Comparison of ENCODE assay signal across 8 cellular contexts in the genomic region with DNA sequence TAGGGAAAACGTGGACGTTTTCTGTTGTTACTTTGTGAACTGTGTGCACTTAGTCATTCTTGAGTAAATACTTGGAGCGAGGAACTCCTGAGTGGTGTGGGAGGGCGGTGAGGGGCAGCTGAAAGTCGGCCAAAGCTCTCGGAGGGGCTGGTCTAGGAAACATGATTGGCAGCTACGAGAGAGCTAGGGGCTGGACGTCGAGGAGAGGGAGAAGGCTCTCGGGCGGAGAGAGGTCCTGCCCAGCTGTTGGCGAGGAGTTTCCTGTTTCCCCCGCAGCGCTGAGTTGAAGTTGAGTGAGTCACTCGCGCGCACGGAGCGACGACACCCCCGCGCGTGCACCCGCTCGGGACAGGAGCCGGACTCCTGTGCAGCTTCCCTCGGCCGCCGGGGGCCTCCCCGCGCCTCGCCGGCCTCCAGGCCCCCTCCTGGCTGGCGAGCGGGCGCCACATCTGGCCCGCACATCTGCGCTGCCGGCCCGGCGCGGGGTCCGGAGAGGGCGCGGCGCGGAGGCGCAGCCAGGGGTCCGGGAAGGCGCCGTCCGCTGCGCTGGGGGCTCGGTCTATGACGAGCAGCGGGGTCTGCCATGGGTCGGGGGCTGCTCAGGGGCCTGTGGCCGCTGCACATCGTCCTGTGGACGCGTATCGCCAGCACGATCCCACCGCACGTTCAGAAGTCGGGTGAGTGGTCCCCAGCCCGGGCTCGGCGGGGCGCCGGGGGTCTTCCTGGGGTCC. TPM values are rescaled to one million over a fixed set of nuclear protein-coding genes. Genes with fewer than 3 reads are reported as not detected.
A peak's percentile ranks its signal among the peaks of the same experiment; 100 is the strongest.
DNase-seq lines count a peak whose midpoint lies in the region; ATAC-seq, FAIRE-seq and TF ChIP-seq lines count a peak whose summit lies in the region.

A gene (plus strand): TSS at position 301 of the 731 bp plus-strand sequence. CDS start 283 bp downstream, at position 584.

- peak; percentile 26 for TF ChIP-seq POLR2A in GM18951 (IDR thresholded peaks at IDR 0.05; ENCODE audit: extremely low read depth, insufficient read depth, insufficient read length)
- TF ChIP-seq POLR2A in endothelial cell of umbilical vein (IDR thresholded peaks at IDR 0.05; ENCODE audit: low read depth, low read length), result peak; percentile 79

- H3K4me3 ChIP-seq in AG10803 (ENCODE audit: low read length) (peak within 1 kb of the TSS; percentile 89), OCI-LY3 (ENCODE audit: low read length) (peak within 1 kb of the TSS; percentile 90), endothelial cell of umbilical vein (replicated peaks in 1 of 3; ENCODE audit: insufficient read depth in 1 of 3, low read depth in 1 of 3, low read length in 3 of 3) (peak within 1 kb of the TSS; percentile 57 to 99 (median 86))

- H3K27ac ChIP-seq in OCI-LY3 (ENCODE audit: low read length) (peak within 1 kb of the TSS; percentile 65), endothelial cell of umbilical vein (ENCODE audit: insufficient read depth, low read depth, low read length) (peak within 1 kb of the TSS; percentile 96)

- H3K9me1 ChIP-seq in endothelial cell of umbilical vein (replicated peaks; ENCODE audit: control insufficient read depth, extremely low read depth, insufficient read depth, low read length), result no peaks in the 10 kb centered on the region

- H4K20me1 ChIP-seq in OCI-LY3 (ENCODE audit: insufficient read depth, low read length) (no peaks in the 10 kb centered on the region), endothelial cell of umbilical vein (replicated peaks; ENCODE audit: control insufficient read depth, extremely low read depth, insufficient read depth, low read length) (no peaks in the 10 kb centered on the region)

- intact Hi-C loops in endothelial cell of umbilical vein (cut with micrococcal nuclease), result loop anchor here (1.0 to 2.0 kb wide), 12 partner anchors 53 to 564 kb away; no protein-coding TSS in a partner anchor

- no peaks in the 10 kb centered on the region for H3K36me3 ChIP-seq in OCI-LY3 (replicated peaks; ENCODE audit: low read depth, low read length)
- no peaks in the 10 kb centered on the region for H3K36me3 ChIP-seq in endothelial cell of umbilical vein (ENCODE audit: control insufficient read depth in 2 of 2, extremely low read depth in 1 of 2, insufficient read depth in 2 of 2, low read length in 2 of 2)

- H2AFZ ChIP-seq in OCI-LY3 (ENCODE audit: low read depth, low read length), result peak within 1 kb of the TSS; percentile 71
- peak within 1 kb of the TSS; percentile 8 for H2AFZ ChIP-seq in endothelial cell of umbilical vein (ENCODE audit: low read depth, low read length)

- H3K9ac ChIP-seq in OCI-LY3 (ENCODE audit: low read length), result peak within 1 kb of the TSS; percentile 91
- H3K9ac ChIP-seq in endothelial cell of umbilical vein (replicated peaks; ENCODE audit: extremely low read depth, insufficient read depth, low read length), result peak within 1 kb of the TSS; percentile 98

- no TSS peak for BruUV-seq in endothelial cell of umbilical vein (replicated peaks; lab: Mats Ljungman, UMichigan)

- FAIRE-seq in endothelial cell of umbilical vein (lab: Jason Lieb, UNC), result peak; percentile 92

- CTCF ChIA-PET in endothelial cell of umbilical vein (lab: Charles Lee), result interaction anchor here (0.6 to 3.6 kb wide), 37 partner anchors 9 to 593 kb away, joined by 3 to 25 read pairs (median 4); no protein-coding TSS in a partner anchor

- in situ Hi-C loops in GM18951 (cut with MboI; ENCODE audit: low sequenced_read_pairs, unreplicated experiment), result no loop called here

- DNase-seq in AG10803 (ENCODE audit: low read depth), result peak; percentile 99
- DNase-seq in activated CD8-positive, alpha-beta memory T cell treated with anti-CD3 and anti-CD28 coated beads, Interleukin-2, amount 50 U/mL, for 4 hours, result peak; percentile 89
- DNase-seq in endothelial cell of umbilical vein (ENCODE audit: low read depth, low spot score), result peak; percentile 100
- peak; percentile 51 for DNase-seq in midbrain (lab: John Stamatoyannopoulos, UW)
- peak; percentile 71 to 74 for DNase-seq in stimulated activated CD8-positive, alpha-beta memory T cell treated with anti-CD3 and anti-CD28 coated beads, Interleukin-2, amount 100 ng/mL, for 1 hour (ENCODE audit: low read depth in 2 of 2)

- dilution Hi-C loops in endothelial cell of umbilical vein (cut with MboI; ENCODE audit: extremely low pct_ligation_motif_present, low sequenced_read_pairs), result loop anchor here (25.0 kb wide), 1 partner anchor 269 kb away; no protein-coding TSS in a partner anchor

- H3K4me1 ChIP-seq in OCI-LY3 (ENCODE audit: low read length) (peaks cover 78% of the 10 kb centered on the region), endothelial cell of umbilical vein (ENCODE audit: control insufficient read depth, extremely low read depth, insufficient read depth, low read length) (peaks cover 50% of the 10 kb centered on the region)

- H3K27me3 ChIP-seq in OCI-LY3 (ENCODE audit: low read depth, low read length), result no peaks in the 10 kb centered on the region
- no peaks in the 10 kb centered on the region for H3K27me3 ChIP-seq in endothelial cell of umbilical vein (ENCODE audit: control insufficient read depth in 2 of 2, insufficient read depth in 2 of 2, low read length in 2 of 2)

- H3K9me3 ChIP-seq in OCI-LY3 (ENCODE audit: insufficient read depth, low read length) (no peaks in the 10 kb centered on the region), endothelial cell of umbilical vein (replicated peaks; ENCODE audit: control insufficient read depth, insufficient read depth, low read length) (no peaks in the 10 kb centered on the region)

- peak; percentile 86 for ATAC-seq in HG03196 (IDR thresholded peaks at IDR 0.05; ENCODE audit: unreplicated experiment)

- POLR2A ChIA-PET in endothelial cell of umbilical vein (lab: Charles Lee), result interaction anchor here (0.7 to 2.6 kb wide), 17 partner anchors 11 to 316 kb away, joined by 3 to 13 read pairs (median 5); no protein-coding TSS in a partner anchor

- peak within 1 kb of the TSS; percentile 98 for H3K4me2 ChIP-seq in OCI-LY3 (ENCODE audit: low read length)
- H3K4me2 ChIP-seq in endothelial cell of umbilical vein (ENCODE audit: insufficient read depth, low read length), result peak within 1 kb of the TSS; percentile 81

- TF ChIP-seq CTCF in AG10803 (conservative IDR thresholded peaks at IDR 0.05; ENCODE audit: low read length) (peak; percentile 12; the same call in 1 of the 2 replicates), OCI-LY3 (IDR thresholded peaks at IDR 0.05; ENCODE audit: low read depth, low read length) (no peak), endothelial cell of umbilical vein (IDR thresholded peaks at IDR 0.05; ENCODE audit: extremely low read depth in 1 of 2, insufficient read depth in 1 of 2, low read depth in 1 of 2, low read length in 2 of 2) (peak; percentile 3 to 35)

- H3K79me2 ChIP-seq in OCI-LY3 (ENCODE audit: low read length) (peaks cover 42% of the 10 kb centered on the region), endothelial cell of umbilical vein (ENCODE audit: control insufficient read depth, insufficient read depth, low read length) (peaks cover 49% of the 10 kb centered on the region)

TF ChIP-seq in endothelial cell of umbilical vein, 7 proteins besides CTCF, POLR2A, EP300 and RAD21:
- peak; percentile 78 for TF ChIP-seq JUN (IDR thresholded peaks at IDR 0.05; ENCODE audit: borderline replicate concordance, insufficient read depth, insufficient read length, low read depth)
- TF ChIP-seq, protein P1, sequence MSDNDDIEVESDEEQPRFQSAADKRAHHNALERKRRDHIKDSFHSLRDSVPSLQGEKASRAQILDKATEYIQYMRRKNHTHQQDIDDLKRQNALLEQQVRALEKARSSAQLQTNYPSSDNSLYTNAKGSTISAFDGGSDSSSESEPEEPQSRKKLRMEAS (IDR thresholded peaks at IDR 0.05; ENCODE audit: insufficient read depth, insufficient read length), result peak; percentile 65
- TF ChIP-seq GATA2 (IDR thresholded peaks at IDR 0.05; ENCODE audit: insufficient read depth, insufficient read length, low read depth, low read length), result peak; percentile 51
- no peak for TF ChIP-seq EZH2 (IDR thresholded peaks at IDR 0.05; ENCODE audit: borderline replicate concordance, low read depth, low read length, severe bottlenecking)
- TF ChIP-seq FOS (IDR thresholded peaks at IDR 0.05; ENCODE audit: borderline replicate concordance, insufficient read depth, low read length), result peak; percentile 96
- TF ChIP-seq POLR2AphosphoS5 (IDR thresholded peaks at IDR 0.05; ENCODE audit: insufficient read depth, low read depth, low read length), result peak; percentile 97
- peak; percentile 70 for TF ChIP-seq MYC (IDR thresholded peaks at IDR 0.05; ENCODE audit: low read depth, low read length)

RNA-seq across cellular contexts. Expression of the gene that starts here (rescaled TPM):
- total RNA-seq in endothelial cell of umbilical vein, result 250 and 259 TPM in 2 replicates
- 203 and 227 TPM in 2 replicates for polyA plus RNA-seq in endothelial cell of umbilical vein
- 180 and 183 TPM in 2 replicates for polyA plus RNA-seq in endothelial cell of umbilical vein (2011; cell fraction: cytosol; rRNA removed)
- polyA plus RNA-seq in endothelial cell of umbilical vein (2011; cell fraction: nucleus; rRNA removed), result 156 and 180 TPM in 2 replicates
- 157 and 193 TPM in 2 replicates for polyA plus RNA-seq in endothelial cell of umbilical vein (2012)
- 448 and 461 TPM in 2 replicates for polyA minus RNA-seq in endothelial cell of umbilical vein
- polyA minus RNA-seq in endothelial cell of umbilical vein (2011; cell fraction: cytosol; rRNA and poly(A)+ RNA removed), result 8.2 TPM
- 268 and 339 TPM in 2 replicates for polyA minus RNA-seq in endothelial cell of umbilical vein (2011; cell fraction: nucleus; rRNA and poly(A)+ RNA removed)

Comparison
In these comparisons a context has a peak if more than half of its experiments do, and no peak if none do; other contexts are left out.
1. Peak in every context shown above with its lines: DNase-seq, ATAC-seq, H3K4me3 ChIP-seq and H3K27ac ChIP-seq.